16 cellular contexts compared by ENCODE assay signal in the genomic region with DNA sequence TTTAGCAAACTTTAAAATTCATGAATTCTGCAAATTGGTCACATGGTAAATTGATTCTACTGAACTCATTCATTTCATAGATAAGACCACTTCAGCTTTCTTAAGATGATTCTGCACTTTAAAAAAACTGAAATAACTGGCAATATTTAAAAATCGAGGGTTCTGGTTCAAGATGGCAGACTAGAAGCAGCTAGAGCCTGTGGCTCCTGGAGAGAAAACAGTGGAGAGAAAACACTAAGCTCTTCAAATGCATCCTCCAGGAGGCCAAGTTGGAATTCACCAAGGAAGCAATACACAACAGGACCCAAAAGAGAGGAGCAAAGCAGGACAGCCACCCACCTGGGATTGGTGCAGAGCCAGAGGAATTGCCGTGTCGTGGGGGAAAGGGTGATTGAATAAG.
DNase-seq lines count a peak whose midpoint lies in the region; ATAC-seq, FAIRE-seq and TF ChIP-seq lines count a peak whose summit lies in the region.
"Had no signal": no experiment of that assay in that cellular context is flagged by ENCODE, and none has a peak within 500 bp of the region (broad histone marks: within the 10 kb centered on the region; RNA-seq: fewer than 3 reads in every experiment).

No MANE protein-coding gene starts in this region.

- H3K27ac Mint-ChIP-seq in GM23338 = no peak overlapping the region; the same call in 1 of the 2 replicates
- H3K27ac Mint-ChIP-seq: B cell; CD8-positive, alpha-beta T cell had no signal

- TF ChIP-seq RAD21 in H1 (IDR thresholded peaks at IDR 0.05 in 1 of 2, conservative IDR thresholded peaks at IDR 0.05 in 1 of 2; ENCODE audit: low read depth in 2 of 2, low read length in 2 of 2) = no peak

- H3K27me3 Mint-ChIP-seq in GM23338 (ENCODE audit: insufficient read depth, low read depth, poor library complexity) = peaks cover 3% of the 10 kb centered on the region
- H3K27me3 Mint-ChIP-seq: B cell had no signal

- H3K9ac ChIP-seq in H1 (replicated peaks in 1 of 4; ENCODE audit: extremely low read depth in 1 of 4, low read depth in 3 of 4, low read length in 3 of 4) = no peak overlapping the region
- H3K9ac ChIP-seq: BLaER1 treated with 17β-estradiol and CSF1 and Interleukin-3, amounts not matched to agents 10 nM and 100 nM had no signal

- intact Hi-C loops in sciatic nerve (cut with DNase I) = no loop called here

- H3K27ac ChIP-seq in GM23338 (ENCODE audit: low read depth) = no peak overlapping the region
- no peak overlapping the region for H3K27ac ChIP-seq in H1 (ENCODE audit: low read depth, low read length)
- H3K27ac ChIP-seq: BLaER1 treated with 17β-estradiol and CSF1 and Interleukin-3, amounts not matched to agents 10 nM and 100 nM had no signal

- H3K4me3 Mint-ChIP-seq in GM23338 = no peak overlapping the region
- H3K4me3 Mint-ChIP-seq: B cell; CD8-positive, alpha-beta T cell had no signal

- no peak overlapping the region for H4K8ac ChIP-seq in H1 (ENCODE audit: extremely low read depth, insufficient read depth, low read length)

- no peak for TF ChIP-seq POLR2A in H1 (IDR thresholded peaks at IDR 0.05; ENCODE audit: control extremely low read depth in 1 of 2, low read depth in 2 of 2, low read length in 2 of 2)

- no peak overlapping the region for H4K91ac ChIP-seq in H1 (replicated peaks; ENCODE audit: insufficient read length, low read length)

- H3K14ac ChIP-seq in H1 (ENCODE audit: insufficient read length) = no peak overlapping the region

- 0 out of 2 replicates have a peak overlapping the region, but pooled peaks have one; percentile 48 for H3K18ac ChIP-seq in H1 (ENCODE audit: extremely low read depth, low read length)

- H3K23ac ChIP-seq in H1 (ENCODE audit: insufficient read length) = no peak overlapping the region

- H3K4me1 ChIP-seq in GM23338 (ENCODE audit: insufficient read depth) (peaks cover under 1% of the 10 kb centered on the region; the same call in 1 of the 2 replicates), H1 (replicated peaks in 1 of 4; ENCODE audit: control insufficient read depth in 3 of 4, insufficient read depth in 4 of 4, low read length in 3 of 4) (peaks cover 0 to 6% (median 0%) of the 10 kb centered on the region in 4 experiments; a peak in 2 of 7 replicates)
- H3K4me1 ChIP-seq: BLaER1 treated with 17β-estradiol and CSF1 and Interleukin-3, amounts not matched to agents 10 nM and 100 nM; HAP-1 had no signal

- no peak overlapping the region for H2BK15ac ChIP-seq in H1 (ENCODE audit: low read length)

- DNase-seq in NCI-H2029 (lab: John Stamatoyannopoulos, UW) (peak; percentile 6), NCI-H2029 treated with DMSO at 0.1 percent for 48 hours (lab: John Stamatoyannopoulos, UW) (no peak), GM23338 (ENCODE audit: low spot score) (no peak), OCI-M1 (lab: John Stamatoyannopoulos, UW) (peak; percentile 42), H1 (ENCODE audit: low read depth in 1 of 2, low spot score in 2 of 2) (no peak), sciatic nerve (ENCODE audit: low spot score) (no peak), AG08396 (ENCODE audit: low spot score) (no peak)
- DNase-seq: 8988T; Calu3; CD8-positive, alpha-beta T cell; GOT3 had no signal

- H4K20me1 ChIP-seq in GM23338 (replicated peaks; ENCODE audit: insufficient read depth) (no peaks in the 10 kb centered on the region), H1 (replicated peaks in 1 of 2; ENCODE audit: control insufficient read depth in 1 of 2, insufficient read depth in 2 of 2, low read length in 2 of 2) (no peaks in the 10 kb centered on the region)
- H4K20me1 ChIP-seq: BLaER1 treated with 17β-estradiol and CSF1 and Interleukin-3, amounts not matched to agents 10 nM and 100 nM had no signal

- H2AFZ ChIP-seq in GM23338 (peak overlapping the region; percentile 89; the same call in 1 of the 2 replicates), H1 (ENCODE audit: low read length) (0 out of 2 replicates have a peak overlapping the region, but pooled peaks have one; percentile 72)

- no peak overlapping the region for H2BK120ac ChIP-seq in H1 (replicated peaks; ENCODE audit: low read depth, low read length)

- peaks cover 3% of the 10 kb centered on the region; the same call in 2 of the 3 replicates for H3K9me3 Mint-ChIP-seq in GM23338
- H3K9me3 Mint-ChIP-seq: CD8-positive, alpha-beta T cell had no signal

- FAIRE-seq in H1 (lab: Jason Lieb, UNC) = no peak
- FAIRE-seq: GM12891 had no signal

- H3K4me2 ChIP-seq in GM23338 (no peak overlapping the region), H1 (ENCODE audit: insufficient read depth in 1 of 2, low read depth in 2 of 2, low read length in 2 of 2) (no peak overlapping the region)
- H3K4me2 ChIP-seq: BLaER1 treated with 17β-estradiol and CSF1 and Interleukin-3, amounts not matched to agents 10 nM and 100 nM had no signal

- POLR2A ChIA-PET in H1 (lab: Charles Lee; ENCODE audit: partially characterized antibody) = no interaction called here

- H3K4me3 ChIP-seq in GM23338 = no peak overlapping the region
- no peak overlapping the region for H3K4me3 ChIP-seq in H1 (ENCODE audit: extremely low read depth in 1 of 4, insufficient read depth in 2 of 4, low read depth in 3 of 4, low read length in 4 of 4)
- H3K4me3 ChIP-seq: BLaER1 treated with 17β-estradiol and CSF1 and Interleukin-3, amounts not matched to agents 10 nM and 100 nM; HAP-1 had no signal

- no peak overlapping the region for H2BK20ac ChIP-seq in H1 (ENCODE audit: low read length)

- H3K4me1 Mint-ChIP-seq in GM23338 = peaks cover 5% of the 10 kb centered on the region
- H3K4me1 Mint-ChIP-seq: B cell had no signal

- 94% methylated on average over 3 of the region's 3 CpGs; no CpG with 5 or more reads in 1 of the 2 experiments for WGBS in H1 (ENCODE audit: extremely low coverage in 1 of 2, insufficient coverage in 1 of 2, insufficient read length in 1 of 2, insufficient replicate concordance in 2 of 2, low coverage in 1 of 2, low lambda C conversion rate in 2 of 2, missing lambda C conversion rate in 1 of 2), 2 experiments

- H3K9me3 ChIP-seq in H1 (ENCODE audit: insufficient read depth in 2 of 2, low read depth in 1 of 2, low read length in 1 of 2) = no peaks in the 10 kb centered on the region; a peak in 1 of 4 replicates
- H3K9me3 ChIP-seq: HAP-1 had no signal

- no peak overlapping the region for H4K5ac ChIP-seq in H1 (ENCODE audit: insufficient read length, low read depth, low read length)

- ATAC-seq in GM23338 = no peak
- no peak for ATAC-seq in GM18511 (IDR thresholded peaks at IDR 0.05; ENCODE audit: unreplicated experiment)
- ATAC-seq in sciatic nerve = no peak
- ATAC-seq: CD8-positive, alpha-beta T cell had no signal

- H3K9me2 ChIP-seq in GM23338 (ENCODE audit: insufficient read depth) = no peaks in the 10 kb centered on the region

- no peaks in the 10 kb centered on the region for H3K23me2 ChIP-seq in H1 (ENCODE audit: low read depth, low read length)

- no peaks in the 10 kb centered on the region for H3K27me3 ChIP-seq in GM23338 (ENCODE audit: insufficient read depth)
- H3K27me3 ChIP-seq in H1 (replicated peaks in 1 of 4; ENCODE audit: control insufficient read depth in 3 of 4, extremely low read depth in 1 of 4, insufficient read depth in 3 of 4, low read length in 3 of 4) = no peaks in the 10 kb centered on the region
- H3K27me3 ChIP-seq: BLaER1 treated with 17β-estradiol and CSF1 and Interleukin-3, amounts not matched to agents 10 nM and 100 nM had no signal

- CTCF ChIA-PET in H1 (lab: Charles Lee; ENCODE audit: partially characterized antibody) = interaction anchor here (1.1 to 3.1 kb wide), 4 partner anchors 13 to 363 kb away, joined by 3 to 19 read pairs (median 3); no protein-coding TSS in a partner anchor

- H3K36me3 ChIP-seq in GM23338 (ENCODE audit: insufficient read depth) = no peaks in the 10 kb centered on the region
- no peaks in the 10 kb centered on the region for H3K36me3 ChIP-seq in H1 (ENCODE audit: control insufficient read depth in 2 of 4, insufficient read depth in 4 of 4, low read length in 3 of 4)
- H3K36me3 ChIP-seq: BLaER1 treated with 17β-estradiol and CSF1 and Interleukin-3, amounts not matched to agents 10 nM and 100 nM; HAP-1 had no signal

- no peak overlapping the region for H2AK5ac ChIP-seq in H1 (ENCODE audit: low read depth, low read length)

- no peak overlapping the region for H2BK5ac ChIP-seq in H1 (ENCODE audit: low read depth, low read length)

- no peaks in the 10 kb centered on the region for H3K79me1 ChIP-seq in H1 (ENCODE audit: low read depth, low read length)

- H3K4ac ChIP-seq in H1 (replicated peaks; ENCODE audit: insufficient read length, low read depth, low read length) = no peak overlapping the region

- no peak for TF ChIP-seq EP300 in H1 (IDR thresholded peaks at IDR 0.05; ENCODE audit: borderline replicate concordance in 1 of 2, low read depth in 2 of 2, low read length in 2 of 2)

- H3K79me2 ChIP-seq in GM23338 (replicated peaks; ENCODE audit: insufficient read depth) (no peaks in the 10 kb centered on the region), H1 (ENCODE audit: control insufficient read depth in 1 of 2, insufficient read depth in 2 of 2, low read length in 2 of 2) (no peaks in the 10 kb centered on the region)

- no peak overlapping the region for H3K56ac ChIP-seq in H1 (replicated peaks; ENCODE audit: insufficient read length, low read depth, low read length)

- peaks cover 4% of the 10 kb centered on the region; the same call in 1 of the 3 replicates for H3K36me3 Mint-ChIP-seq in GM23338 (ENCODE audit: low read depth)
- H3K36me3 Mint-ChIP-seq: CD8-positive, alpha-beta T cell had no signal

- H3F3A ChIP-seq in GM23338 (replicated peaks; ENCODE audit: low read depth) = no peaks in the 10 kb centered on the region

- TF ChIP-seq CTCF in GM23338 (conservative IDR thresholded peaks at IDR 0.05; ENCODE audit: low read depth in 2 of 2) = no peak
- no peak for TF ChIP-seq CTCF in H1 (IDR thresholded peaks at IDR 0.05; ENCODE audit: control extremely low read depth in 1 of 3, insufficient read depth in 1 of 3, low read depth in 1 of 3, low read length in 3 of 3)

- no peak overlapping the region for H2BK12ac ChIP-seq in H1 (ENCODE audit: low read depth, low read length)

TF ChIP-seq in GM23338, 12 proteins besides CTCF, POLR2A, EP300 and RAD21 (continues in another document):
- TF ChIP-seq STAT1 (IDR thresholded peaks at IDR 0.05; ENCODE audit: unreplicated experiment) = no peak

TF ChIP-seq in H1, 55 proteins besides CTCF, POLR2A, EP300 and RAD21 (continues in another document):
- no peak for TF ChIP-seq TEAD4 (IDR thresholded peaks at IDR 0.05; ENCODE audit: low read depth, low read length)
- TF ChIP-seq, protein P1, sequence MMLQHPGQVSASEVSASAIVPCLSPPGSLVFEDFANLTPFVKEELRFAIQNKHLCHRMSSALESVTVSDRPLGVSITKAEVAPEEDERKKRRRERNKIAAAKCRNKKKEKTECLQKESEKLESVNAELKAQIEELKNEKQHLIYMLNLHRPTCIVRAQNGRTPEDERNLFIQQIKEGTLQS (IDR thresholded peaks at IDR 0.05; ENCODE audit: insufficient read depth, low read depth, low read length) = no peak
- no peak for TF ChIP-seq RFX5 (IDR thresholded peaks at IDR 0.05; ENCODE audit: borderline replicate concordance, low read depth, low read length)
- TF ChIP-seq, protein P2, sequence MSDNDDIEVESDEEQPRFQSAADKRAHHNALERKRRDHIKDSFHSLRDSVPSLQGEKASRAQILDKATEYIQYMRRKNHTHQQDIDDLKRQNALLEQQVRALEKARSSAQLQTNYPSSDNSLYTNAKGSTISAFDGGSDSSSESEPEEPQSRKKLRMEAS (IDR thresholded peaks at IDR 0.05) = no peak
- no peak for TF ChIP-seq BRCA1 (IDR thresholded peaks at IDR 0.05; ENCODE audit: low read depth, low read length)

Comparison
In these comparisons a context has a peak if more than half of its experiments do, and no peak if none do; other contexts are left out.
1. DNase-seq: peak in NCI-H2029 (single experiment) and OCI-M1 (single experiment); none in NCI-H2029 treated with DMSO at 0.1 percent for 48 hours (single experiment), GM23338 (single experiment), H1 (0 of 2), sciatic nerve (single experiment) and AG08396 (single experiment).